Comparison of ENCODE assay signal across 20 cellular contexts in the genomic region with DNA sequence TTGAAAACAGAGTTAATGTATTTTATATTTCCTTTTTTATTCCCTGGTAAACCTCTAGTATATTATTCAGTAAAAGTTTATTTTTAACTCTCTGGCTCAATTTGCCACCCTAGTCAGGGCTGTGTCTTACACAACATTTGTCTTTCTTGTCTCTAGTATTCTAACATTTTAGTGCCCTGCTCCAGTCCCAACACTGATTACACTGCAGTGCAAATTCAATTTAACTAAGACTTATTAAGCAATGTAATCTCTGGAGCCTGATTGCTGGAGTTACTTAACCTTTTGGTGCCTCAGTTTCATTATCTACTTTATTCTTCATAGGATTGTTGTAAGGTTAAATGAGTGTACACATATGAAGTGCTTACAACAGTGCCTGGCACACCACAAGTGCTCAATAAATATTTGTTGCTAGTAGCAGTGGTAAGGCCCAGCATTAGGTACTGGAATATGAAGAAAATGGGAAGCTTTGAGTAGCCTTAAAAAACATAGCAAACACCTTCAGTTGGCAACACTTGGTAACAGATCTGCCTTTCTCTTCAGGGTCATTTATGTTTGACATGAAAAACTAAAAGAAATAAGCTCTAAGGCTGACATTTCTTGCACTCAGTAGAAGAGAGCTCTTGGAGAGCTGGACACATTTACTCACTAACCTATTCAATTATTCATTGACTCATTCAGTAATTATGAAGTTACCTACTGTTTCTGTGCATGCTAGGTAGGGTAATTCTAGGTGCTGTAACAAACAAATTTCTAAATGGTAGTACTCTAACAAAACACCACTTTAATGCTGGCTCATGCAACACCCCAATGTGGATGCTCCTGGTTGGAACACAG.
DNase-seq lines count a peak whose midpoint lies in the region; ATAC-seq and TF ChIP-seq lines count a peak whose summit lies in the region.
"Had no signal": no experiment of that assay in that cellular context is flagged by ENCODE, and none has a peak within 500 bp of the region (broad histone marks: within the 10 kb centered on the region; RNA-seq: fewer than 3 reads in every experiment).

No MANE protein-coding gene starts in this region.

- TF ChIP-seq CTCF in body of pancreas (IDR thresholded peaks at IDR 0.05) (no peak), left lung (IDR thresholded peaks at IDR 0.05) (no peak)

- H3K4me3 ChIP-seq in body of pancreas (no peak overlapping the region), left lung (no peak overlapping the region)
- H3K4me3 ChIP-seq: GM12878, GM23338 had no signal

- H3K4me1 ChIP-seq in body of pancreas (peaks cover 15% of the 10 kb centered on the region), left lung (no peaks in the 10 kb centered on the region)
- H3K4me1 ChIP-seq: BE2C had no signal

- ATAC-seq in body of pancreas (peak; percentile 15), left lung (peak; percentile 90), sciatic nerve (peak; percentile 48), HG03442 (IDR thresholded peaks at IDR 0.05; ENCODE audit: unreplicated experiment) (no peak)
- ATAC-seq: GM12878, GM23338 had no signal

- TF ChIP-seq POLR2A in body of pancreas (IDR thresholded peaks at IDR 0.05), result no peak

- H3K27ac ChIP-seq in body of pancreas, result no peak overlapping the region
- H3K27ac ChIP-seq in left lung, result peak overlapping the region in 1 of 2 donors; percentile 4
- H3K27ac ChIP-seq: HL-60 had no signal

- H3K9me3 ChIP-seq in body of pancreas, result no peaks in the 10 kb centered on the region
- peaks cover 0 to 11% of the 10 kb centered on the region in 2 donors for H3K9me3 ChIP-seq in left lung
- H3K9me3 ChIP-seq: BE2C had no signal

- DNase-seq in body of pancreas, result no peak
- DNase-seq in left lung, result no peak
- no peak for DNase-seq in sciatic nerve (ENCODE audit: low spot score)
- DNase-seq in NCI-H1417 treated with DMSO at 0.1 percent for 48 hours (lab: John Stamatoyannopoulos, UW), result no peak
- DNase-seq in SIG-M5 treated with dmso at 0.1 percent for 504 hours (lab: John Stamatoyannopoulos, UW; ENCODE audit: unreplicated experiment), result no peak
- DNase-seq: ACHN; BE2C; C1 segment of cervical spinal cord; CD4-positive, CD25-positive, alpha-beta regulatory T cell; CD8-positive, alpha-beta memory T cell; COR-L47; DMS 273 treated with DMSO at 0.1 percent for 48 hours; DMS53; DND-41; EL; HCEC 1CT had no signal

- intact Hi-C loops in body of pancreas (cut with DNase I), result no loop called here
- intact Hi-C loops in left lung (cut with DNase I), result no loop called here
- intact Hi-C loops in sciatic nerve (cut with DNase I), result no loop called here

- no peaks in the 10 kb centered on the region for H3K36me3 ChIP-seq in body of pancreas (replicated peaks in 1 of 2; ENCODE audit: insufficient read depth in 1 of 2, low read depth in 2 of 2)
- H3K36me3 ChIP-seq in left lung, result no peaks in the 10 kb centered on the region
- H3K36me3 ChIP-seq: BE2C had no signal

- H3K27me3 ChIP-seq in body of pancreas, result no peaks in the 10 kb centered on the region
- H3K27me3 ChIP-seq in left lung, result no peaks in the 10 kb centered on the region
- H3K27me3 ChIP-seq: BE2C had no signal
